16 cellular contexts compared by ENCODE assay signal in the genomic region with DNA sequence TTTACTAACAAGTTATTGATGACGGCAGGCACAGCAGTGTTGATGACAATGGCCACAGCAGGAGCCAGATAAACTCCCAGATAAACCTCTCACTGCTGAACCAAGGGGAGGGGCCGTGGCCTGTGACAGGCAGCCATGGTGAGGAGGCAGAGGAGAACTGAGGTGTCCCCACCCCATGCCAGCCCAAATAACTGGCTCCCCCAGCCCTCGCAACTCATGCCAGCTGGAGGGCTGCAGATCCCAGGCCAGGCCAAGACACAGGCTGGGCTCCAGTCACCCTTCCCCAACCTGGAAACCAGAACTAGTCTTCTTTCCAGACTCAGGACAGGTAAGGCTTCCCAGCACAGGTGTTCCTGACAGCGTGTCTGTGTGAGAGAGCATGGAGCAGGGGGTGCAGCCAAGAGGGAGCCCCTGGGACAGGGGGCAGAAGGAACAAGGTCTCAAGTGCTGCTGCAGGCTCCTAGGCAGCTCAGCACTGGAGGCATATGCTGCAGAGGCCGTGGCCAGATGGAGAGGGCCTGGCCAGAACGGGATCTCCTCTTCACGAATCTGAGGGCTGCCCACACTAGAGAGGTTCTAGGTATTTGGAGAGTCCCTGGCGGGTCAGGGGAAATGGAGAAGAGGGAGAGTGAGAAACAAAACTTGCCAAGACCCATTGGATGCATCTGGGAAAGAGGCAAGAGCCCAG. TPM values are rescaled to one million over a fixed set of nuclear protein-coding genes. Genes with fewer than 3 reads are reported as not detected.
"Had no signal": no experiment of that assay in that cellular context is flagged by ENCODE, and none has a peak within 500 bp of the region (broad histone marks: within the 10 kb centered on the region; RNA-seq: fewer than 3 reads in every experiment).

No MANE protein-coding gene starts in this region.

- H3K9me3 Mint-ChIP-seq: activated CD4-positive, alpha-beta memory T cell treated with anti-CD3 and anti-CD28 coated beads, Interleukin-2, amount 10 ng/mL, durations not matched to agents 7 days and 5 days; activated naive CD4-positive, alpha-beta T cell treated with anti-CD3 and anti-CD28 coated beads for 36 hours; memory B cell had no signal

- H3K9ac ChIP-seq: SK-N-SH had no signal

- H3K4me1 Mint-ChIP-seq: brain had no signal

- H3K27ac ChIP-seq: upper lobe of left lung had no signal

- H3K4me2 ChIP-seq: SK-N-SH had no signal

- H3K4me3 ChIP-seq: upper lobe of left lung had no signal

- ATAC-seq: esophagus mucosa, right cardiac atrium had no signal

- H3K9me3 ChIP-seq: SK-N-SH, upper lobe of left lung had no signal

- H3K27ac Mint-ChIP-seq: activated CD4-positive, alpha-beta memory T cell treated with anti-CD3 and anti-CD28 coated beads, Interleukin-2, amount 10 ng/mL, durations not matched to agents 7 days and 5 days; activated naive CD4-positive, alpha-beta T cell treated with anti-CD3 and anti-CD28 coated beads for 36 hours; brain; memory B cell had no signal

- DNase-seq: activated CD4-positive, alpha-beta memory T cell treated with anti-CD3 and anti-CD28 coated beads, Interleukin-2, amount 10 ng/mL, durations not matched to agents 7 days and 5 days; activated CD4-positive, alpha-beta T cell treated with anti-CD3 and anti-CD28 coated beads for 1 hour; activated naive CD4-positive, alpha-beta T cell treated with anti-CD3 and anti-CD28 coated beads for 36 hours; amniotic stem cell; dermis blood vessel endothelial cell; right cardiac atrium; Right ventricle myocardium superior; SK-N-SH; stimulated activated CD4-positive, alpha-beta T cell treated with anti-CD3 and anti-CD28 coated beads, Interleukin-2, amount 100 ng/mL, for 24 hours; stimulated activated naive CD4-positive, alpha-beta T cell treated with Interleukin-2 at 50 U/mL for 16 hours had no signal

- H3K36me3 Mint-ChIP-seq: brain, memory B cell had no signal

- H3K4me1 ChIP-seq: upper lobe of left lung had no signal

- H3K27me3 ChIP-seq: upper lobe of left lung had no signal

- H3K4me3 Mint-ChIP-seq: activated CD4-positive, alpha-beta memory T cell treated with anti-CD3 and anti-CD28 coated beads, Interleukin-2, amount 10 ng/mL, durations not matched to agents 7 days and 5 days; activated naive CD4-positive, alpha-beta T cell treated with anti-CD3 and anti-CD28 coated beads for 36 hours; brain; memory B cell had no signal

RNA-seq across cellular contexts. Expression of gene PLA2G4F, which starts 15.9 kb away (rescaled TPM):
- total RNA-seq: activated CD4-positive, alpha-beta memory T cell treated with anti-CD3 and anti-CD28 coated beads, Interleukin-2, amount 10 ng/mL, durations not matched to agents 7 days and 5 days; activated naive CD4-positive, alpha-beta T cell treated with anti-CD3 and anti-CD28 coated beads for 36 hours; dermis blood vessel endothelial cell; myocyte; T-helper 1 cell treated with Interleukin-12 subunit alpha and Interleukin-12 subunit beta and Interleukin-4 antibody, amounts not matched to agents 30 ng/mL and 1 ng/mL, for 36 hours had no signal
- polyA plus RNA-seq: SK-N-SH had no signal

RNA-seq across cellular contexts. Expression of gene PLA2G4D, which starts 46.2 kb away (rescaled TPM):
- total RNA-seq: activated CD4-positive, alpha-beta memory T cell treated with anti-CD3 and anti-CD28 coated beads, Interleukin-2, amount 10 ng/mL, durations not matched to agents 7 days and 5 days; activated naive CD4-positive, alpha-beta T cell treated with anti-CD3 and anti-CD28 coated beads for 36 hours; myocyte; right cardiac atrium; Right ventricle myocardium superior; T-helper 1 cell treated with Interleukin-12 subunit alpha and Interleukin-12 subunit beta and Interleukin-4 antibody, amounts not matched to agents 30 ng/mL and 1 ng/mL, for 36 hours; upper lobe of left lung had no signal
- polyA plus RNA-seq: right cardiac atrium, SK-N-SH had no signal
